Comparison of ENCODE assay signal across 8 cellular contexts in the genomic region with DNA sequence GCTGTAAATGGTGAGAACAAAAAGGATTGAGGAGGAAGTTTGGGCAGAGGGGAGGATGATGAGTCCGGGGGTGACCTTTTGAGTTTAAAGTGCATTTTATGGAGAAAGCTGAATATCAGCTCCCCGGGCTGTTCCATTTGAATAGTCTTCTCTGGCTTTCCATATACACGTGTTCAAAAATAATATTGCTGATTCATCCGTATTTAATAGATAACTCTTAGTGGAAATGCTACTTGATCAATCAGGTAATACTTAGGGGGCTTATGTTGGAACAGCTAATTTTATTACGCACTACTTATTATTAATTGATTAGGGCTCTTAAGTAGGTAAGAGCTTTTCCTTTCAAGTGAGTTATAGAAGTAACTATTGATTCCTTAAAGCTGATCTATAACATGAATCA.
"Had no signal": no experiment of that assay in that cellular context is flagged by ENCODE, and none has a peak within 500 bp of the region (broad histone marks: within the 10 kb centered on the region; RNA-seq: fewer than 3 reads in every experiment).

No MANE protein-coding gene starts in this region.

- H3K4me3 ChIP-seq: GM23338, HAP-1 had no signal

- H2AFZ ChIP-seq: GM23338 had no signal

- H3K4me1 ChIP-seq: HAP-1 had no signal

- H3K9me3 ChIP-seq: HAP-1 had no signal

- DNase-seq: HFFc6, Kasumi-1, KG1 had no signal

- H3K36me3 ChIP-seq: HAP-1 had no signal

- H3K4me2 ChIP-seq: GM23338 had no signal

- H3K27ac ChIP-seq: HL-60 had no signal

- ATAC-seq: GM23338, HCT116 had no signal

- FAIRE-seq: H1 had no signal
